Comparison of ENCODE assay signal across 19 cellular contexts in genomic region chrX:154091678-154092077, GRCh38. TPM values are rescaled to one million over a fixed set of nuclear protein-coding genes. Genes with fewer than 3 reads are reported as not detected.
A peak's percentile ranks its signal among the peaks of the same experiment; 100 is the strongest.
DNase-seq lines count a peak whose midpoint lies in the region; ATAC-seq, FAIRE-seq and TF ChIP-seq lines count a peak whose summit lies in the region.
"Had no signal": no experiment of that assay in that cellular context is flagged by ENCODE, and none has a peak within 500 bp of the region (broad histone marks: within the 10 kb centered on the region; RNA-seq: fewer than 3 reads in every experiment).

No MANE protein-coding gene starts in this region.

- H3K9me3 ChIP-seq in CD8-positive, alpha-beta memory T cell (ENCODE audit: low read length): no peaks in the 10 kb centered on the region
- H3K9me3 ChIP-seq in WERI-Rb-1 (ENCODE audit: severe bottlenecking) (no peaks in the 10 kb centered on the region), heart right ventricle (no peaks in the 10 kb centered on the region), pancreas (no peaks in the 10 kb centered on the region)
- H3K9me3 ChIP-seq: ascending aorta had no signal

- no peak overlapping the region for H3K4me3 ChIP-seq in CD8-positive, alpha-beta memory T cell (ENCODE audit: low read length)
- H3K4me3 ChIP-seq in WERI-Rb-1 (ENCODE audit: low read depth, low read length) (no peak overlapping the region), heart right ventricle (no peak overlapping the region), pancreas (no peak overlapping the region)
- H3K4me3 ChIP-seq: ascending aorta, smooth muscle cell had no signal

- TF ChIP-seq CTCF in WERI-Rb-1 (IDR thresholded peaks at IDR 0.05; ENCODE audit: low read depth, low read length) (no peak), heart right ventricle (IDR thresholded peaks at IDR 0.05) (no peak), pancreas (IDR thresholded peaks at IDR 0.05) (no peak)

- peak overlapping the region; percentile 43 to 98 (median 67) for H3K4me3 Mint-ChIP-seq in CD8-positive, alpha-beta memory T cell
- H3K4me3 Mint-ChIP-seq in T-helper 2 cell treated with Interferon-gamma antibody and Interleukin-4, amounts not matched to agents 5 μg/mL and 100 μg/mL, for 36 hours: no peak overlapping the region
- H3K4me3 Mint-ChIP-seq: mesothelial cell of epicardium had no signal

- H3K4me1 ChIP-seq in CD8-positive, alpha-beta memory T cell (ENCODE audit: insufficient read depth, low read length): peaks cover 49% of the 10 kb centered on the region
- H3K4me1 ChIP-seq in heart right ventricle: peaks cover 2 to 70% (median 39%) of the 10 kb centered on the region in 9 donors
- H3K4me1 ChIP-seq in pancreas: peaks cover 0 to 19% (median 5%) of the 10 kb centered on the region in 3 donors

- CTCF ChIA-PET in CD8-positive, alpha-beta memory T cell (lab: Charles Lee): interaction anchor here (0.6 to 1.1 kb wide), 3 partner anchors 12 to 219 kb away, joined by 3 to 4 read pairs (median 3); no protein-coding TSS in a partner anchor

- peaks cover 58 to 81% (median 74%) of the 10 kb centered on the region in 3 donors for H3K4me1 Mint-ChIP-seq in CD8-positive, alpha-beta memory T cell
- peaks cover 42% of the 10 kb centered on the region for H3K4me1 Mint-ChIP-seq in T-helper 2 cell treated with Interferon-gamma antibody and Interleukin-4, amounts not matched to agents 5 μg/mL and 100 μg/mL, for 36 hours (ENCODE audit: low read depth)

- peaks cover 8% of the 10 kb centered on the region for H3K36me3 ChIP-seq in CD8-positive, alpha-beta memory T cell (ENCODE audit: insufficient read depth, low read length)
- peaks cover 48% of the 10 kb centered on the region for H3K36me3 ChIP-seq in WERI-Rb-1
- peaks cover 0 to 9% (median 0%) of the 10 kb centered on the region in 9 donors for H3K36me3 ChIP-seq in heart right ventricle
- no peaks in the 10 kb centered on the region for H3K36me3 ChIP-seq in pancreas

- peaks cover 0 to 50% (median 6%) of the 10 kb centered on the region in 3 donors for H3K36me3 Mint-ChIP-seq in CD8-positive, alpha-beta memory T cell
- H3K36me3 Mint-ChIP-seq in T-helper 2 cell treated with Interferon-gamma antibody and Interleukin-4, amounts not matched to agents 5 μg/mL and 100 μg/mL, for 36 hours (ENCODE audit: low read depth): peaks cover 28% of the 10 kb centered on the region

- no peak for FAIRE-seq in pancreas (lab: Jason Lieb, UNC)

- peak overlapping the region; percentile 59 to 97 (median 84) for H3K27ac Mint-ChIP-seq in CD8-positive, alpha-beta memory T cell
- H3K27ac Mint-ChIP-seq in T-helper 2 cell treated with Interferon-gamma antibody and Interleukin-4, amounts not matched to agents 5 μg/mL and 100 μg/mL, for 36 hours: no peak overlapping the region

- ATAC-seq in heart right ventricle (peak in 6 of 8 donors; percentile 27 to 58 (median 48)), pancreas (peak; percentile 49 to 67 (median 62)), HG03039 (IDR thresholded peaks at IDR 0.05; ENCODE audit: unreplicated experiment) (no peak)

- no peaks in the 10 kb centered on the region for H3K9me3 Mint-ChIP-seq in CD8-positive, alpha-beta memory T cell
- H3K9me3 Mint-ChIP-seq in T-helper 2 cell treated with Interferon-gamma antibody and Interleukin-4, amounts not matched to agents 5 μg/mL and 100 μg/mL, for 36 hours: no peaks in the 10 kb centered on the region
- H3K9me3 Mint-ChIP-seq: activated T-helper 1 cell treated with anti-CD3 and anti-CD28 coated beads, Interleukin-12 subunit alpha, Interleukin-12 subunit beta, Interleukin-2, Interleukin-4 antibody, amounts not matched to agents 30 ng/mL and 10 ng/mL and 1 ng/mL, durations not matched to agents 14 hours and 24 hours and 36 hours had no signal

- intact Hi-C loops in heart right ventricle (cut with DNase I) (loop anchor here in 1 of 10 donors (5.0 to 10.0 kb wide), 2 partner anchors 39 to 67 kb away; no protein-coding TSS in a partner anchor), pancreas (cut with DNase I) (no loop called here)

- WGBS in heart right ventricle, 2 donors: 48 to 59% methylated on average over 8 of the region's 8 CpGs
- 17 to 37% methylated on average over 8 of the region's 8 CpGs for WGBS in pancreas, 2 donors

- POLR2A ChIA-PET in CD8-positive, alpha-beta memory T cell (lab: Charles Lee): no interaction called here

- H3K27me3 ChIP-seq in CD8-positive, alpha-beta memory T cell (ENCODE audit: insufficient read depth, low read length, poor library complexity, severe bottlenecking): no peaks in the 10 kb centered on the region
- H3K27me3 ChIP-seq in WERI-Rb-1 (ENCODE audit: insufficient read depth, low read depth, severe bottlenecking) (peaks cover 21% of the 10 kb centered on the region), heart right ventricle (peaks cover 0 to 76% (median 0%) of the 10 kb centered on the region in 7 donors), pancreas (peaks cover 0 to 8% (median 0%) of the 10 kb centered on the region in 4 donors)
- H3K27me3 ChIP-seq: ascending aorta had no signal

- peaks cover 0 to 12% of the 10 kb centered on the region in 2 donors for H3K27me3 Mint-ChIP-seq in CD8-positive, alpha-beta memory T cell
- no peaks in the 10 kb centered on the region for H3K27me3 Mint-ChIP-seq in T-helper 2 cell treated with Interferon-gamma antibody and Interleukin-4, amounts not matched to agents 5 μg/mL and 100 μg/mL, for 36 hours (ENCODE audit: low read depth)

- no peak overlapping the region for H3K27ac ChIP-seq in CD8-positive, alpha-beta memory T cell (ENCODE audit: low read depth, low read length)
- H3K27ac ChIP-seq in WERI-Rb-1: no peak overlapping the region
- H3K27ac ChIP-seq in heart right ventricle: peak overlapping the region in 5 of 10 donors; percentile 13 to 60 (median 16)
- peak overlapping the region in 1 of 4 donors; percentile 11 for H3K27ac ChIP-seq in pancreas
- H3K27ac ChIP-seq: ascending aorta had no signal

- peak in 1 of 5 donors; percentile 17 for DNase-seq in CD8-positive, alpha-beta memory T cell
- peak; percentile 65 for DNase-seq in WERI-Rb-1
- DNase-seq in heart right ventricle: no peak
- peak in 2 of 6 donors; percentile 25 for DNase-seq in pancreas
- DNase-seq in NCI-H2029 (lab: John Stamatoyannopoulos, UW): no peak
- no peak for DNase-seq in T-helper 2 cell treated with Interferon-gamma antibody and Interleukin-4, amounts not matched to agents 5 μg/mL and 100 μg/mL, for 36 hours (ENCODE audit: low spot score)
- DNase-seq in NCI-H187 (lab: John Stamatoyannopoulos, UW): no peak
- DNase-seq: activated CD4-positive, alpha-beta T cell treated with anti-CD3 and anti-CD28 coated beads for 48 hours; H7; NCI-H1105 treated with DMSO at 0.1 percent for 48 hours; NCI-H510A treated with DMSO at 0.1 percent for 48 hours; RPMI8226 had no signal

RNA-seq across cellular contexts. Expression of gene MECP2, which starts 5.8 kb away (rescaled TPM):
- total RNA-seq in CD8-positive, alpha-beta memory T cell: 100 to 1,000 TPM in 1 of 2 experiments, 10 to 100 TPM in 1; 49.5 to 120 TPM
- polyA plus RNA-seq in CD8-positive, alpha-beta memory T cell: 24.3 TPM
- total RNA-seq in heart right ventricle (10 to 100 TPM; 33.5 to 39.3 (median 37.6) TPM), pancreas (10 to 100 TPM; 21.3 to 30.8 (median 23.6) TPM)
- polyA plus RNA-seq in heart right ventricle (10 to 100 TPM; 14.0 to 18.5 TPM), pancreas (10 to 100 TPM; 17.7 to 19.5 TPM)

RNA-seq across cellular contexts. Expression of gene OPN1LW, which starts 52.4 kb away (rescaled TPM):
- not detected for total RNA-seq in CD8-positive, alpha-beta memory T cell
- not detected for polyA plus RNA-seq in CD8-positive, alpha-beta memory T cell
- total RNA-seq in heart right ventricle (not detected), pancreas (not detected)
- polyA plus RNA-seq in heart right ventricle (not detected), pancreas (not detected)
- total RNA-seq: activated T-helper 1 cell treated with anti-CD3 and anti-CD28 coated beads, Interleukin-12 subunit alpha, Interleukin-12 subunit beta, Interleukin-2, Interleukin-4 antibody, amounts not matched to agents 30 ng/mL and 10 ng/mL and 1 ng/mL, durations not matched to agents 14 hours and 24 hours and 36 hours; ascending aorta; H7; mesothelial cell of epicardium; osteocyte; smooth muscle cell; subcutaneous adipose tissue had no signal
- polyA plus RNA-seq: smooth muscle cell had no signal
